1 cellular context compared by ENCODE assay signal in genomic region chr13:82713681-82714405, GRCh38.
TF ChIP-seq lines count a peak whose summit lies in the region.

No MANE protein-coding gene starts in this region.

TF ChIP-seq in SK-N-SH treated with all-trans-retinoic acid at 6 μM for 48 hours, 23 proteins besides CTCF, POLR2A, EP300 and RAD21 (continued from another document):
- TF ChIP-seq, protein P1, sequence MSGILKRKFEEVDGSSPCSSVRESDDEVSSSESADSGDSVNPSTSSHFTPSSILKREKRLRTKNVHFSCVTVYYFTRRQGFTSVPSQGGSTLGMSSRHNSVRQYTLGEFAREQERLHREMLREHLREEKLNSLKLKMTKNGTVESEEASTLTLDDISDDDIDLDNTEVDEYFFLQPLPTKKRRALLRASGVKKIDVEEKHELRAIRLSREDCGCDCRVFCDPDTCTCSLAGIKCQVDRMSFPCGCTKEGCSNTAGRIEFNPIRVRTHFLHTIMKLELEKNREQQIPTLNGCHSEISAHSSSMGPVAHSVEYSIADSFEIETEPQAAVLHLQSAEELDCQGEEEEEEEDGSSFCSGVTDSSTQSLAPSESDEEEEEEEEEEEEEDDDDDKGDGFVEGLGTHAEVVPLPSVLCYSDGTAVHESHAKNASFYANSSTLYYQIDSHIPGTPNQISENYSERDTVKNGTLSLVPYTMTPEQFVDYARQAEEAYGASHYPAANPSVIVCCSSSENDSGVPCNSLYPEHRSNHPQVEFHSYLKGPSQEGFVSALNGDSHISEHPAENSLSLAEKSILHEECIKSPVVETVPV (CRISPR knock-in tag; IDR thresholded peaks at IDR 0.05), result no peak
- no peak for TF ChIP-seq ZFP30 (CRISPR knock-in tag; IDR thresholded peaks at IDR 0.05)
- TF ChIP-seq TOX (CRISPR knock-in tag; IDR thresholded peaks at IDR 0.05; ENCODE audit: borderline replicate concordance), result no peak
- TF ChIP-seq ZNF8 (CRISPR knock-in tag; IDR thresholded peaks at IDR 0.05), result no peak
- TF ChIP-seq ZNF70 (CRISPR knock-in tag; IDR thresholded peaks at IDR 0.05), result no peak
- TF ChIP-seq ZC3H10 (CRISPR knock-in tag; IDR thresholded peaks at IDR 0.05), result no peak
- TF ChIP-seq, protein P2, sequence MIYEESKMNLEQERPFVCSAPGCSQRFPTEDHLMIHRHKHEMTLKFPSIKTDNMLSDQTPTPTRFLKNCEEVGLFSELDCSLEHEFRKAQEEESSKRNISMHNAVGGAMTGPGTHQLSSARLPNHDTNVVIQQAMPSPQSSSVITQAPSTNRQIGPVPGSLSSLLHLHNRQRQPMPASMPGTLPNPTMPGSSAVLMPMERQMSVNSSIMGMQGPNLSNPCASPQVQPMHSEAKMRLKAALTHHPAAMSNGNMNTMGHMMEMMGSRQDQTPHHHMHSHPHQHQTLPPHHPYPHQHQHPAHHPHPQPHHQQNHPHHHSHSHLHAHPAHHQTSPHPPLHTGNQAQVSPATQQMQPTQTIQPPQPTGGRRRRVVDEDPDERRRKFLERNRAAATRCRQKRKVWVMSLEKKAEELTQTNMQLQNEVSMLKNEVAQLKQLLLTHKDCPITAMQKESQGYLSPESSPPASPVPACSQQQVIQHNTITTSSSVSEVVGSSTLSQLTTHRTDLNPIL (CRISPR knock-in tag; IDR thresholded peaks at IDR 0.05; ENCODE audit: low read depth), result no peak
